Comparison of ENCODE assay signal across 1 cellular context in the genomic region with DNA sequence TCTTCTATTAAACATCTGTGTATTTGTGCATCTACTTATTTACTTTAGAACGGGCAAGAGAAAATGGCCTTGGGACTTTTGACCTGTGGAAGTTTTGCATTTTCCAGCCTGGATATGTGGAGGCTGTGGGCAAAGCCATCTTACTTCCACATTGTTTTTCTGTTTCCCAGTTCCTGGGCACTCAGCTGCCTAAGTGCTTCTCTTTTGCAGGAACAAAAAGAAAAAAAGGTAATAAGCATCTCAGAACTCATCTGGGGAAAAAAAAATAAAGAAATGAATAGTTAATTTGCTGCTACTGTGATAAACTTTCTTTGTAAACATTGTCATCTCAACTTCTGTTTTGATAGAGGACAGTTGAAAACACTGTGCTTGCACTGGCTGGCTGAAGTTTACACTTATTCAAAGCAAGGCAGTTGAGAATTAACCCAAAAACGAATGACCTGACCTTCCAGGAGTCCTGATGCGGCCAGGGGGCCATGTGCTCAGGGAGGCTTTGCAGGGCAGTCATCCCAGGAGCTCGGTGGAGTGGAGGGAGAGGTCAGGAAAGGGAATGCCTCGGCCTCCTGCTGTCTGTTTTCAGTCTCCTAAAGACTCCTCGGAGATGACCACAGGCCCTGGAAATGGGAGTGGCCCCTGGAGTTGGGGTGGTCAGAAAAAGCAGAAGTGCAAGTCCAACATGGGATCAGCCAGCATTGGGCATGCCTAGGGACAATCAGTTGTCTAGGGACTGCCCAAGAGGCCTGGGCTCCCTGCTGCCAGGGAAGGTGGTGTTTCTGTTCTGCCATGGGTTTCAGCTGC.
TF ChIP-seq lines count a peak whose summit lies in the region.

No MANE protein-coding gene starts in this region.

TF ChIP-seq in HepG2, 621 proteins besides CTCF, POLR2A, EP300 and RAD21 (continued from another document and continues in another):
- TF ChIP-seq SNAPC4 (CRISPR knock-in tag; IDR thresholded peaks at IDR 0.05) (no peak), ZBTB7A (CRISPR knock-in tag; IDR thresholded peaks at IDR 0.05) (no peak), NFYB (CRISPR knock-in tag; IDR thresholded peaks at IDR 0.05) (no peak), ZNF335 (CRISPR knock-in tag; IDR thresholded peaks at IDR 0.05) (no peak), ATF1 (CRISPR knock-in tag; IDR thresholded peaks at IDR 0.05) (no peak), ZKSCAN8 (CRISPR knock-in tag; IDR thresholded peaks at IDR 0.05; ENCODE audit: borderline replicate concordance) (no peak), ZNF740 (CRISPR knock-in tag; IDR thresholded peaks at IDR 0.05) (no peak), ZNF264 (CRISPR knock-in tag; IDR thresholded peaks at IDR 0.05) (no peak), ZNF414 (CRISPR knock-in tag; IDR thresholded peaks at IDR 0.05) (no peak), ARNTL (CRISPR knock-in tag; IDR thresholded peaks at IDR 0.05) (no peak), ZNF589 (CRISPR knock-in tag; conservative IDR thresholded peaks at IDR 0.05) (no peak), YY1 (IDR thresholded peaks at IDR 0.05; ENCODE audit: insufficient read depth, insufficient replicate concordance, low read depth, low read length) (peak; percentile 53), KDM1A (CRISPR knock-in tag; IDR thresholded peaks at IDR 0.05) (no peak), ZNF552 (CRISPR knock-in tag; IDR thresholded peaks at IDR 0.05; ENCODE audit: borderline replicate concordance) (no peak), ZNF672 (CRISPR knock-in tag; IDR thresholded peaks at IDR 0.05) (no peak), ZKSCAN5 (CRISPR knock-in tag; IDR thresholded peaks at IDR 0.05) (no peak), ARHGAP35 (CRISPR knock-in tag; IDR thresholded peaks at IDR 0.05; ENCODE audit: borderline replicate concordance) (no peak), ZNF234 (CRISPR knock-in tag; conservative IDR thresholded peaks at IDR 0.05) (no peak), HIC2 (CRISPR knock-in tag; IDR thresholded peaks at IDR 0.05; ENCODE audit: low read depth) (no peak), KLF16 (CRISPR knock-in tag; IDR thresholded peaks at IDR 0.05) (0 out of 4 replicates have a peak, but pooled peaks of 1 of the 2 experiments have one; percentile 23), HMGA1 (CRISPR knock-in tag; conservative IDR thresholded peaks at IDR 0.05) (no peak), SRY (CRISPR knock-in tag; IDR thresholded peaks at IDR 0.05) (no peak), ZKSCAN1 (IDR thresholded peaks at IDR 0.05; ENCODE audit: low read length) (no peak), ZXDC (CRISPR knock-in tag; IDR thresholded peaks at IDR 0.05) (no peak), NR2F1 (CRISPR knock-in tag; IDR thresholded peaks at IDR 0.05) (peak in 1 of 2 experiments; percentile 71; a peak in 2 of 4 replicates), ZNF773 (CRISPR knock-in tag; IDR thresholded peaks at IDR 0.05; ENCODE audit: borderline replicate concordance) (no peak), XBP1 (CRISPR knock-in tag; IDR thresholded peaks at IDR 0.05) (no peak), ZNF558 (CRISPR knock-in tag; IDR thresholded peaks at IDR 0.05; ENCODE audit: borderline replicate concordance) (no peak)
- TF ChIP-seq, protein P1, sequence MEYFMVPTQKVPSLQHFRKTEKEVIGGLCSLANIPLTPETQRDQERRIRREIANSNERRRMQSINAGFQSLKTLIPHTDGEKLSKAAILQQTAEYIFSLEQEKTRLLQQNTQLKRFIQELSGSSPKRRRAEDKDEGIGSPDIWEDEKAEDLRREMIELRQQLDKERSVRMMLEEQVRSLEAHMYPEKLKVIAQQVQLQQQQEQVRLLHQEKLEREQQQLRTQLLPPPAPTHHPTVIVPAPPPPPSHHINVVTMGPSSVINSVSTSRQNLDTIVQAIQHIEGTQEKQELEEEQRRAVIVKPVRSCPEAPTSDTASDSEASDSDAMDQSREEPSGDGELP (IDR thresholded peaks at IDR 0.05; ENCODE audit: borderline replicate concordance, low read depth) = no peak; the same call in 1 of the 2 replicates
- TF ChIP-seq, protein P2, sequence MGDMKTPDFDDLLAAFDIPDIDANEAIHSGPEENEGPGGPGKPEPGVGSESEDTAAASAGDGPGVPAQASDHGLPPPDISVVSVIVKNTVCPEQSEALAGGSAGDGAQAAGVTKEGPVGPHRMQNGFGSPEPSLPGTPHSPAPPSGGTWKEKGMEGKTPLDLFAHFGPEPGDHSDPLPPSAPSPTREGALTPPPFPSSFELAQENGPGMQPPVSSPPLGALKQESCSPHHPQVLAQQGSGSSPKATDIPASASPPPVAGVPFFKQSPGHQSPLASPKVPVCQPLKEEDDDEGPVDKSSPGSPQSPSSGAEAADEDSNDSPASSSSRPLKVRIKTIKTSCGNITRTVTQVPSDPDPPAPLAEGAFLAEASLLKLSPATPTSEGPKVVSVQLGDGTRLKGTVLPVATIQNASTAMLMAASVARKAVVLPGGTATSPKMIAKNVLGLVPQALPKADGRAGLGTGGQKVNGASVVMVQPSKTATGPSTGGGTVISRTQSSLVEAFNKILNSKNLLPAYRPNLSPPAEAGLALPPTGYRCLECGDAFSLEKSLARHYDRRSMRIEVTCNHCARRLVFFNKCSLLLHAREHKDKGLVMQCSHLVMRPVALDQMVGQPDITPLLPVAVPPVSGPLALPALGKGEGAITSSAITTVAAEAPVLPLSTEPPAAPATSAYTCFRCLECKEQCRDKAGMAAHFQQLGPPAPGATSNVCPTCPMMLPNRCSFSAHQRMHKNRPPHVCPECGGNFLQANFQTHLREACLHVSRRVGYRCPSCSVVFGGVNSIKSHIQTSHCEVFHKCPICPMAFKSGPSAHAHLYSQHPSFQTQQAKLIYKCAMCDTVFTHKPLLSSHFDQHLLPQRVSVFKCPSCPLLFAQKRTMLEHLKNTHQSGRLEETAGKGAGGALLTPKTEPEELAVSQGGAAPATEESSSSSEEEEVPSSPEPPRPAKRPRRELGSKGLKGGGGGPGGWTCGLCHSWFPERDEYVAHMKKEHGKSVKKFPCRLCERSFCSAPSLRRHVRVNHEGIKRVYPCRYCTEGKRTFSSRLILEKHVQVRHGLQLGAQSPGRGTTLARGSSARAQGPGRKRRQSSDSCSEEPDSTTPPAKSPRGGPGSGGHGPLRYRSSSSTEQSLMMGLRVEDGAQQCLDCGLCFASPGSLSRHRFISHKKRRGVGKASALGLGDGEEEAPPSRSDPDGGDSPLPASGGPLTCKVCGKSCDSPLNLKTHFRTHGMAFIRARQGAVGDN (CRISPR knock-in tag; IDR thresholded peaks at IDR 0.05) = peak; percentile 87
- TF ChIP-seq, protein P3, sequence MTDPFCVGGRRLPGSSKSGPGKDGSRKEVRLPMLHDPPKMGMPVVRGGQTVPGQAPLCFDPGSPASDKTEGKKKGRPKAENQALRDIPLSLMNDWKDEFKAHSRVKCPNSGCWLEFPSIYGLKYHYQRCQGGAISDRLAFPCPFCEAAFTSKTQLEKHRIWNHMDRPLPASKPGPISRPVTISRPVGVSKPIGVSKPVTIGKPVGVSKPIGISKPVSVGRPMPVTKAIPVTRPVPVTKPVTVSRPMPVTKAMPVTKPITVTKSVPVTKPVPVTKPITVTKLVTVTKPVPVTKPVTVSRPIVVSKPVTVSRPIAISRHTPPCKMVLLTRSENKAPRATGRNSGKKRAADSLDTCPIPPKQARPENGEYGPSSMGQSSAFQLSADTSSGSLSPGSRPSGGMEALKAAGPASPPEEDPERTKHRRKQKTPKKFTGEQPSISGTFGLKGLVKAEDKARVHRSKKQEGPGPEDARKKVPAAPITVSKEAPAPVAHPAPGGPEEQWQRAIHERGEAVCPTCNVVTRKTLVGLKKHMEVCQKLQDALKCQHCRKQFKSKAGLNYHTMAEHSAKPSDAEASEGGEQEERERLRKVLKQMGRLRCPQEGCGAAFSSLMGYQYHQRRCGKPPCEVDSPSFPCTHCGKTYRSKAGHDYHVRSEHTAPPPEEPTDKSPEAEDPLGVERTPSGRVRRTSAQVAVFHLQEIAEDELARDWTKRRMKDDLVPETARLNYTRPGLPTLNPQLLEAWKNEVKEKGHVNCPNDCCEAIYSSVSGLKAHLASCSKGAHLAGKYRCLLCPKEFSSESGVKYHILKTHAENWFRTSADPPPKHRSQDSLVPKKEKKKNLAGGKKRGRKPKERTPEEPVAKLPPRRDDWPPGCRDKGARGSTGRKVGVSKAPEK (CRISPR knock-in tag; IDR thresholded peaks at IDR 0.05; ENCODE audit: borderline replicate concordance) = no peak; the same call in 1 of the 2 replicates
- TF ChIP-seq, protein P4, sequence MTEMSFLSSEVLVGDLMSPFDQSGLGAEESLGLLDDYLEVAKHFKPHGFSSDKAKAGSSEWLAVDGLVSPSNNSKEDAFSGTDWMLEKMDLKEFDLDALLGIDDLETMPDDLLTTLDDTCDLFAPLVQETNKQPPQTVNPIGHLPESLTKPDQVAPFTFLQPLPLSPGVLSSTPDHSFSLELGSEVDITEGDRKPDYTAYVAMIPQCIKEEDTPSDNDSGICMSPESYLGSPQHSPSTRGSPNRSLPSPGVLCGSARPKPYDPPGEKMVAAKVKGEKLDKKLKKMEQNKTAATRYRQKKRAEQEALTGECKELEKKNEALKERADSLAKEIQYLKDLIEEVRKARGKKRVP (CRISPR knock-in tag; IDR thresholded peaks at IDR 0.05) = no peak
